Comparison of ENCODE assay signal across 21 cellular contexts in the genomic region with DNA sequence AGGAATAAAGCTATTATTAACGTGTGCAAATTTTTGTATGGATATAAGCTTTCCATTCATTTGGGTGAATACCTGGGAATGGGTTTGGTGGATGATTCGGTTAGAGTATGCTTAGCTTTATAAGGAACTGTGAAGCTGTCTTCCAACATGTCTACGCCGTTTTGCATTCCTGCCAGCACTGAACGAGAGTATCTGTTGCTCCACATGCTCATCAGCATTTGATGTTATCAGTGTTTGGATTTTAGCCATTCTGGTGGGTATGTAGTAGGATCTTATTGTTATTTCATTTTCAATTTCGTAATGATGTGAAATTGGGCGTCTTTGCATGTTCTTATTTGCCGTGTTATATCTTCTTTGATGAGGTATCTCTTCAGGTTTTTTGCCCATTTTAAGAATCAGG.
"Had no signal": no experiment of that assay in that cellular context is flagged by ENCODE, and none has a peak within 500 bp of the region (broad histone marks: within the 10 kb centered on the region; RNA-seq: fewer than 3 reads in every experiment).

No MANE protein-coding gene starts in this region.

- H3K9me3 Mint-ChIP-seq: activated naive CD4-positive, alpha-beta T cell treated with anti-CD3 and anti-CD28 coated beads for 36 hours; activated naive CD8-positive, alpha-beta T cell treated with anti-CD3 and anti-CD28 coated beads for 36 hours; stimulated activated naive CD8-positive, alpha-beta T cell treated with anti-CD3 and anti-CD28 coated beads, Interleukin-15, Interleukin-2, amounts not matched to agents 100 ng/mL and 50 ng/mL, for 24 hours had no signal

- ATAC-seq: esophagus mucosa, heart right ventricle, right lobe of liver had no signal

- H3K4me3 Mint-ChIP-seq: activated naive CD4-positive, alpha-beta T cell treated with anti-CD3 and anti-CD28 coated beads for 36 hours; activated naive CD8-positive, alpha-beta T cell treated with anti-CD3 and anti-CD28 coated beads for 36 hours; brain; nephron; stimulated activated naive CD8-positive, alpha-beta T cell treated with anti-CD3 and anti-CD28 coated beads, Interleukin-15, Interleukin-2, amounts not matched to agents 100 ng/mL and 50 ng/mL, for 24 hours had no signal

- DNase-seq: activated CD4-positive, alpha-beta T cell treated with anti-CD3 and anti-CD28 coated beads for 4 hours; activated CD4-positive, alpha-beta T cell treated with anti-CD3 and anti-CD28 coated beads, Interleukin-2, amount 50 U/mL, for 4 hours; activated effector memory CD4-positive, alpha-beta T cell treated with anti-CD3 and anti-CD28 coated beads, Interleukin-2, amount 50 U/mL, for 16 hours; activated naive CD4-positive, alpha-beta T cell treated with anti-CD3 and anti-CD28 coated beads for 36 hours; activated naive CD8-positive, alpha-beta T cell treated with anti-CD3 and anti-CD28 coated beads for 36 hours; activated T-cell treated with anti-CD3 and anti-CD28 coated beads, Interleukin-2, amount 50 U/mL, for 48 hours; adrenal gland; cortex of kidney; foreskin fibroblast; heart right ventricle; left ventricle myocardium inferior; mesendoderm; right lobe of liver; stimulated activated CD4-positive, alpha-beta T cell treated with anti-CD3 and anti-CD28 coated beads, Interleukin-4, amount 100 ng/mL, for 1 hour; T-helper 1 cell; upper lobe of left lung had no signal

- H3K27ac Mint-ChIP-seq: activated naive CD4-positive, alpha-beta T cell treated with anti-CD3 and anti-CD28 coated beads for 36 hours; activated naive CD8-positive, alpha-beta T cell treated with anti-CD3 and anti-CD28 coated beads for 36 hours; nephron; progenitor cell of endocrine pancreas; stimulated activated naive CD8-positive, alpha-beta T cell treated with anti-CD3 and anti-CD28 coated beads, Interleukin-15, Interleukin-2, amounts not matched to agents 100 ng/mL and 50 ng/mL, for 24 hours had no signal

- H3K27me3 Mint-ChIP-seq: activated naive CD8-positive, alpha-beta T cell treated with anti-CD3 and anti-CD28 coated beads for 36 hours; progenitor cell of endocrine pancreas; stimulated activated naive CD8-positive, alpha-beta T cell treated with anti-CD3 and anti-CD28 coated beads, Interleukin-15, Interleukin-2, amounts not matched to agents 100 ng/mL and 50 ng/mL, for 24 hours had no signal
